Comparison of ENCODE assay signal across 11 cellular contexts in the genomic region with DNA sequence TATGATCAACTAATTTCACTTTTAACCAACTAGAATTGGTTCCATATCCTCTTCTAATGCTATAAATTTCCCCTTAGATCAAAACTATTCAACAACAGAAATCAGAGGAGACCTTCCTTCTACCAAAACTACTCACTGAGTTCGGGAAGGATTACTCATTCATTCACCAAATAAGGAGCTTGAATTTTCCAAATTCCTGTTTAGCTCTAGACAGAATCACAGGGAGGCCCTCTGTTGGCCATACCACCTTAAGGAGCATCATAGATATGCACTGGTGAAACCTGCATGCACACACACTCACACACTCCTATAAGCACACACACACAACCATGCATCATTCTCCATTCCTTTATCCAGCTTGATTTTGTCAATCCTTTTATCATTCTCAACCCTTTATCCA. TPM values are rescaled to one million over a fixed set of nuclear protein-coding genes. Genes with fewer than 3 reads are reported as not detected.
DNase-seq lines count a peak whose midpoint lies in the region; ATAC-seq and TF ChIP-seq lines count a peak whose summit lies in the region.
"Had no signal": no experiment of that assay in that cellular context is flagged by ENCODE, and none has a peak within 500 bp of the region (broad histone marks: within the 10 kb centered on the region; RNA-seq: fewer than 3 reads in every experiment).

No MANE protein-coding gene starts in this region.

- 23 to 45% methylated on average over 1 of the region's 1 CpG for WGBS in lower leg skin, 2 donors

- no peaks in the 10 kb centered on the region for H3K27me3 Mint-ChIP-seq in Calu3 (ENCODE audit: unreplicated experiment)
- no peaks in the 10 kb centered on the region for H3K27me3 Mint-ChIP-seq in naive thymus-derived CD8-positive, alpha-beta T cell

- no peak for TF ChIP-seq POLR2A in lower leg skin (IDR thresholded peaks at IDR 0.05)

- H3K4me3 Mint-ChIP-seq in Calu3 (ENCODE audit: low read depth, unreplicated experiment), result no peak overlapping the region
- peak overlapping the region in 9 of 10 donors; percentile 3 to 69 (median 39) for H3K4me3 Mint-ChIP-seq in naive thymus-derived CD8-positive, alpha-beta T cell

- peak overlapping the region; percentile 34 for H3K27ac Mint-ChIP-seq in Calu3 (ENCODE audit: unreplicated experiment)
- H3K27ac Mint-ChIP-seq in naive thymus-derived CD8-positive, alpha-beta T cell, result peak overlapping the region; percentile 31 to 79 (median 62)

- H3K9me3 Mint-ChIP-seq in Calu3 (ENCODE audit: low read depth, unreplicated experiment), result no peaks in the 10 kb centered on the region
- peaks cover 0 to 10% (median 1%) of the 10 kb centered on the region in 9 donors for H3K9me3 Mint-ChIP-seq in naive thymus-derived CD8-positive, alpha-beta T cell

- TF ChIP-seq CTCF in Calu3 (IDR thresholded peaks at IDR 0.05; ENCODE audit: unreplicated experiment), result no peak
- TF ChIP-seq CTCF in choroid plexus epithelial cell (conservative IDR thresholded peaks at IDR 0.05; ENCODE audit: low read depth, low read length), result peak; percentile 67
- TF ChIP-seq CTCF in lower leg skin (IDR thresholded peaks at IDR 0.05), result no peak

- H3K4me3 ChIP-seq in choroid plexus epithelial cell (ENCODE audit: low read depth, low read length) (no peak overlapping the region), lower leg skin (ENCODE audit: low read depth, poor library complexity, severe bottlenecking) (no peak overlapping the region)
- H3K4me3 ChIP-seq: lung had no signal

- CTCF ChIA-PET in Calu3 (lab: Charles Lee), result interaction anchor here (0.6 to 1.0 kb wide), 2 partner anchors 148 to 187 kb away, joined by 3 read pairs; no protein-coding TSS in a partner anchor

- intact Hi-C loops in Calu3 (cut with micrococcal nuclease; ENCODE audit: unreplicated experiment), result no loop called here
- intact Hi-C loops in head of caudate nucleus (cut with DNase I), result no loop called here
- intact Hi-C loops in lower leg skin (cut with DNase I; ENCODE audit: low total_unique reads), result no loop called here

- H3K4me1 Mint-ChIP-seq in Calu3 (ENCODE audit: low read depth, unreplicated experiment), result peaks cover 23% of the 10 kb centered on the region
- H3K4me1 Mint-ChIP-seq in naive thymus-derived CD8-positive, alpha-beta T cell, result peaks cover 28 to 68% (median 65%) of the 10 kb centered on the region in 4 donors

- no peak for TF ChIP-seq EP300 in Ishikawa (IDR thresholded peaks at IDR 0.05; ENCODE audit: borderline replicate concordance)

- peak; percentile 21; the same call in 1 of the 2 replicates for TF ChIP-seq RAD21 in Ishikawa (IDR thresholded peaks at IDR 0.05; ENCODE audit: low read depth)

- DNase-seq in Calu3, result no peak
- DNase-seq in choroid plexus epithelial cell (ENCODE audit: low read depth), result peak; percentile 87
- DNase-seq in naive thymus-derived CD8-positive, alpha-beta T cell, result no peak
- DNase-seq in head of caudate nucleus, result no peak
- no peak for DNase-seq in lower leg skin (ENCODE audit: low spot score in 2 of 2)
- DNase-seq: activated CD4-positive, alpha-beta T cell treated with anti-CD3 and anti-CD28 coated beads, Interleukin-2, amount 50 U/mL, for 48 hours; stimulated activated CD4-positive, alpha-beta T cell treated with anti-CD3 and anti-CD28 coated beads, Interleukin-4, amount 100 ng/mL, for 24 hours had no signal

- no TSS peak for BruUV-seq in Calu3 (replicated peaks; lab: Mats Ljungman, UMichigan)

- POLR2A ChIA-PET in naive thymus-derived CD8-positive, alpha-beta T cell (lab: Charles Lee), result no interaction called here

- H3K36me3 Mint-ChIP-seq in Calu3 (ENCODE audit: insufficient read depth, unreplicated experiment), result peaks cover 15% of the 10 kb centered on the region
- H3K36me3 Mint-ChIP-seq in naive thymus-derived CD8-positive, alpha-beta T cell, result peaks cover 24 to 60% (median 45%) of the 10 kb centered on the region in 3 donors

- no peak for ATAC-seq in naive thymus-derived CD8-positive, alpha-beta T cell
- ATAC-seq in GM18502 (IDR thresholded peaks at IDR 0.05; ENCODE audit: poor library complexity, unreplicated experiment) (no peak), GM19324 (IDR thresholded peaks at IDR 0.05; ENCODE audit: low FRiP score, unreplicated experiment) (no peak)

TF ChIP-seq in Ishikawa, 13 proteins besides CTCF, POLR2A, EP300 and RAD21:
- TF ChIP-seq TEAD4 (IDR thresholded peaks at IDR 0.05), result no peak

RNA-seq across cellular contexts. Expression of gene SUCLG2, which starts 49.0 kb away (rescaled TPM):
- total RNA-seq in Calu3 (2022) (49.5 and 56.6 TPM in 2 replicates), lower leg skin (10 to 100 TPM; 38.7 to 42.9 (median 41.3) TPM)
- 10 to 100 TPM; 62.7 to 64.6 TPM for total RNA-seq in naive thymus-derived CD8-positive, alpha-beta T cell
- polyA plus RNA-seq in naive thymus-derived CD8-positive, alpha-beta T cell, result 10 to 100 TPM; 79.7 to 93.8 (median 91.4) TPM
